9 cellular contexts compared by ENCODE assay signal in genomic region chr17:46943511-46944393, GRCh38. TPM values are rescaled to one million over a fixed set of nuclear protein-coding genes. Genes with fewer than 3 reads are reported as not detected.
DNase-seq lines count a peak whose midpoint lies in the region; ATAC-seq, FAIRE-seq and TF ChIP-seq lines count a peak whose summit lies in the region.
"Had no signal": no experiment of that assay in that cellular context is flagged by ENCODE, and none has a peak within 500 bp of the region (broad histone marks: within the 10 kb centered on the region; RNA-seq: fewer than 3 reads in every experiment).

No MANE protein-coding gene starts in this region.

- no peak overlapping the region for H3K4me3 ChIP-seq in kidney (ENCODE audit: low read length in 2 of 2)
- no peak overlapping the region for H3K4me3 ChIP-seq in lower leg skin (ENCODE audit: low read depth, poor library complexity, severe bottlenecking)

- H3K27ac Mint-ChIP-seq in activated T-helper 17 cell treated with anti-CD3 and anti-CD28 coated beads, Interleukin-2, amount 50 U/mL, for 72 hours: peak overlapping the region; percentile 50
- peak overlapping the region; percentile 91 for H3K27ac Mint-ChIP-seq in type B pancreatic cell

- H3K4me3 Mint-ChIP-seq in activated T-helper 17 cell treated with anti-CD3 and anti-CD28 coated beads, Interleukin-2, amount 50 U/mL, for 72 hours: peak overlapping the region; percentile 20
- peak overlapping the region; percentile 62 for H3K4me3 Mint-ChIP-seq in type B pancreatic cell

- H3K36me3 ChIP-seq in kidney (ENCODE audit: control insufficient read depth in 1 of 2, insufficient read depth in 2 of 2, low read length in 2 of 2): peaks cover 10 to 16% of the 10 kb centered on the region in 2 donors

- H3K9ac ChIP-seq in kidney (ENCODE audit: low read length in 2 of 2): no peak overlapping the region

- no peaks in the 10 kb centered on the region for H3K9me3 Mint-ChIP-seq in activated T-helper 17 cell treated with anti-CD3 and anti-CD28 coated beads, Interleukin-2, amount 50 U/mL, for 72 hours
- no peaks in the 10 kb centered on the region for H3K9me3 Mint-ChIP-seq in type B pancreatic cell

- TF ChIP-seq CTCF in kidney (IDR thresholded peaks at IDR 0.05; ENCODE audit: borderline replicate concordance, extremely low read depth, insufficient read depth) (no peak), type B pancreatic cell (conservative IDR thresholded peaks at IDR 0.05) (no peak), lower leg skin (IDR thresholded peaks at IDR 0.05) (no peak)

- ATAC-seq in Right ventricle myocardium inferior (peak; percentile 6), GM21576 (IDR thresholded peaks at IDR 0.05; ENCODE audit: unreplicated experiment) (no peak), GM18870 (IDR thresholded peaks at IDR 0.05; ENCODE audit: unreplicated experiment) (no peak)
- ATAC-seq in activated T-helper 17 cell treated with anti-CD3 and anti-CD28 coated beads, Interleukin-2, amount 50 U/mL, for 72 hours (replicated peaks): peak; percentile 25

- no peaks in the 10 kb centered on the region for H3K9me3 ChIP-seq in kidney (ENCODE audit: control insufficient read depth in 1 of 2, low read length in 2 of 2)

- H3K27ac ChIP-seq in kidney (ENCODE audit: low read depth in 2 of 2, low read length in 2 of 2): no peak overlapping the region

- DNase-seq in Right ventricle myocardium inferior (ENCODE audit: missing footprints): no peak
- no peak for DNase-seq in cardiac septum (ENCODE audit: low spot score)
- DNase-seq in kidney: peak; percentile 64
- DNase-seq in type B pancreatic cell (ENCODE audit: extremely low spot score, unreplicated experiment): no peak
- DNase-seq in lower leg skin (ENCODE audit: low spot score in 2 of 2): no peak

- no peak for FAIRE-seq in kidney (lab: Jason Lieb, UNC)

- WGBS in lower leg skin, 2 donors: 25 to 49% methylated on average over 21 of the region's 21 CpGs

- H3K4me1 Mint-ChIP-seq in activated T-helper 17 cell treated with anti-CD3 and anti-CD28 coated beads, Interleukin-2, amount 50 U/mL, for 72 hours: peaks cover 8% of the 10 kb centered on the region
- peaks cover 28% of the 10 kb centered on the region for H3K4me1 Mint-ChIP-seq in type B pancreatic cell (ENCODE audit: unreplicated experiment)

- peaks cover 34% of the 10 kb centered on the region for H3K36me3 Mint-ChIP-seq in activated T-helper 17 cell treated with anti-CD3 and anti-CD28 coated beads, Interleukin-2, amount 50 U/mL, for 72 hours (ENCODE audit: low read depth)
- peaks cover 10% of the 10 kb centered on the region for H3K36me3 Mint-ChIP-seq in type B pancreatic cell

- H3K4me1 ChIP-seq in kidney (ENCODE audit: control insufficient read depth in 1 of 2, insufficient read depth in 1 of 2, low read depth in 1 of 2, low read length in 2 of 2): peaks cover 17 to 19% of the 10 kb centered on the region in 2 donors

- H3K27me3 Mint-ChIP-seq in activated T-helper 17 cell treated with anti-CD3 and anti-CD28 coated beads, Interleukin-2, amount 50 U/mL, for 72 hours: no peaks in the 10 kb centered on the region
- peaks cover 3% of the 10 kb centered on the region for H3K27me3 Mint-ChIP-seq in type B pancreatic cell

- intact Hi-C loops in Right ventricle myocardium inferior (cut with DNase I): no loop called here
- intact Hi-C loops in cardiac septum (cut with DNase I): loop anchor here (5.0 kb wide), 1 partner anchor 101 kb away; no protein-coding TSS in a partner anchor
- intact Hi-C loops in kidney (cut with DNase I): loop anchor here (10.0 kb wide), 1 partner anchor 99 kb away; no protein-coding TSS in a partner anchor
- intact Hi-C loops in lower leg skin (cut with DNase I; ENCODE audit: low total_unique reads): loop anchor here (10.0 kb wide), 1 partner anchor 51 kb away; no protein-coding TSS in a partner anchor

- no peak for TF ChIP-seq POLR2A in lower leg skin (IDR thresholded peaks at IDR 0.05)

RNA-seq across cellular contexts. Expression of gene GOSR2, which starts 20.8 kb away (rescaled TPM):
- total RNA-seq in Right ventricle myocardium inferior (35.2 TPM), cardiac septum (45.9 TPM), kidney (68.2 TPM), type B pancreatic cell (ENCODE audit: low replicate concordance) (60.2 and 63.4 TPM in 2 replicates), lower leg skin (10 to 100 TPM; 28.5 to 37.6 (median 30.3) TPM)
- 10 to 100 TPM; 45.8 to 53.7 TPM for total RNA-seq in activated T-helper 17 cell treated with anti-CD3 and anti-CD28 coated beads, Interleukin-2, amount 50 U/mL, for 72 hours
- 61.4 TPM for polyA plus RNA-seq in kidney (ENCODE audit: insufficient read depth, low read depth, low replicate concordance)

RNA-seq across cellular contexts. Expression of gene RPRML, which starts 35.3 kb away (rescaled TPM):
- not detected for total RNA-seq in Right ventricle myocardium inferior
- 0.38 TPM for total RNA-seq in cardiac septum
- total RNA-seq in activated T-helper 17 cell treated with anti-CD3 and anti-CD28 coated beads, Interleukin-2, amount 50 U/mL, for 72 hours: not detected
- not detected for total RNA-seq in kidney
- polyA plus RNA-seq in kidney (ENCODE audit: insufficient read depth, low read depth, low replicate concordance): not detected
- total RNA-seq in type B pancreatic cell (ENCODE audit: low replicate concordance): 0.43 and 0.46 TPM in 2 replicates
- total RNA-seq in lower leg skin: 1 to 10 TPM; 3.2 to 9.9 (median 6.1) TPM
- total RNA-seq: dermis microvascular lymphatic vessel endothelial cell had no signal

Comparison
In these comparisons a context has a peak if more than half of its experiments do, and no peak if none do; other contexts are left out.
1. ATAC-seq: peak in Right ventricle myocardium inferior (single experiment) and activated T-helper 17 cell treated with anti-CD3 and anti-CD28 coated beads, Interleukin-2, amount 50 U/mL, for 72 hours (single experiment); none in GM21576 (single experiment) and GM18870 (single experiment).